Comparison of ENCODE assay signal across 8 cellular contexts in the genomic region with DNA sequence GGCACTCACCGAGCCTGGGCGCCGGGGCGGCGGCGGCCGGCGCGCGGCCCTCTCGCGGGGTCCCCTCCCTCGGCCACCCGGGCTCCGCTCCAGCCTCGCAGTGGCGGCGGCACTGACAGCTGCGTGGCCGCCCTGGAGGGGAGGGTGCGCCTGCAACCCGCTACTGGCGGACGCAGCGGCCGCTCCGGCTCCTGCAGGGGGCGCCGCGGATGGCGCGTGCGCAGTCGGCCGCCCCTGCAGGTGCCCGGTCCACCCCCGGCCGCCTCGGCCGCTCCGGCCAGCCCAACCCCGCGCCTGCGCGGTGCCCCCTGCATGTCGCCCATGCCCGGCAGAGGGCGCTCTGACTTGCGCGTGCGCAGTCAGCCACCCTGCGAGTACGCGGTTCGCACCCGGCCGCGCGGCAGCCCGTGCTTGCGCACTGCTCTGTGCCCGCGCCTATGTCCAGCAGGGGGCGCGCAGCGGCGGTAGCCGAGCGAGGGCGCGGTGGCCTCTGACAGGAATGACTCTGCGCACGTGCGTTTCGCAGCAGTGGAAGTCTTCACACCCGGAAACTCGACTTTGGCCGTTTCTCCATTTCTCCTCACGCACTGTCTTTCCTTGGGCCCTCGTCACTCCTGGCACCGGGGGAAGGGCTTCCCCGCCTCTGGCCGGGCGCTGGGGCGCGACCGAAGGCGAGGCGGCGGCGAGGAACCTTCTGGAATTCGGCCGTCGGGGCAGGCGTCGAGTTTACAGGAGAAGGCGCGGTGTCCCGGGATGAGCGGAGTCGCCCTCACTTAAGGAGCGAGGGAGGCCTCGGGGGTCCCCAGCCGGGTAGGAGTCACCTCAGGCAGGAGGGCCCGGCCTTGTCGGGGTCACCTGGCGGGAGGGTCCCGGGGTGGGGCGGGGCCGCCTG. TPM values are rescaled to one million over a fixed set of nuclear protein-coding genes. Genes with fewer than 3 reads are reported as not detected.
DNase-seq lines count a peak whose midpoint lies in the region; ATAC-seq and TF ChIP-seq lines count a peak whose summit lies in the region.

A gene (minus strand): TSS at position 165 of the 892 bp plus-strand sequence. CDS start 14,262 bp downstream, outside the sequence.

- peak in 1 of 2 donors; percentile 48 for TF ChIP-seq POLR2A in uterus (IDR thresholded peaks at IDR 0.05)

- intact Hi-C loops in uterus (cut with DNase I; ENCODE audit: low total_unique reads) = no loop called here

- H3K9me3 ChIP-seq in right atrium auricular region (no peaks in the 10 kb centered on the region), uterus (no peaks in the 10 kb centered on the region)

- H3K27ac ChIP-seq in angular gyrus (ENCODE audit: low read depth, low read length) (peak within 1 kb of the TSS; percentile 87), right atrium auricular region (peak within 1 kb of the TSS; percentile 24 to 62), uterus (peak within 1 kb of the TSS in 1 of 2 donors; percentile 65)

- DNase-seq in GM13977 (ENCODE audit: low spot score) (peak; percentile 100), NCI-H146 (lab: John Stamatoyannopoulos, UW) (peak; percentile 94), T-helper 1 cell (peak; percentile 83 to 96 (median 89)), right atrium auricular region (ENCODE audit: low spot score) (peak; percentile 91), pulmonary artery endothelial cell (ENCODE audit: low read depth, low spot score) (peak; percentile 64), uterus (peak; percentile 82 to 94)

- ATAC-seq in HG02870 (IDR thresholded peaks at IDR 0.05; ENCODE audit: unreplicated experiment) = peak; percentile 76

- TF ChIP-seq CTCF in GM13977 (IDR thresholded peaks at IDR 0.05; ENCODE audit: extremely low read depth, insufficient read depth, missing control alignments) = peak; percentile 98
- TF ChIP-seq CTCF in right atrium auricular region (IDR thresholded peaks at IDR 0.05) = peak; percentile 98 to 100
- TF ChIP-seq CTCF in uterus (IDR thresholded peaks at IDR 0.05) = peak; percentile 93 to 100 (median 98)

- no peaks in the 10 kb centered on the region for H3K36me3 ChIP-seq in right atrium auricular region
- H3K36me3 ChIP-seq in uterus = no peaks in the 10 kb centered on the region

- H3K4me1 ChIP-seq in right atrium auricular region (peaks cover 0 to 23% of the 10 kb centered on the region in 2 donors), uterus (no peaks in the 10 kb centered on the region)

- in situ Hi-C loops in GM13977 (cut with MboI; ENCODE audit: low pct_unique_long_range_greater_than_20kb, low sequenced_read_pairs, unreplicated experiment) = no loop called here

- H3K4me3 ChIP-seq in right atrium auricular region = peak within 1 kb of the TSS; percentile 74 to 78
- H3K4me3 ChIP-seq in uterus = peak within 1 kb of the TSS; percentile 36 to 65

- H3K27me3 ChIP-seq in right atrium auricular region (no peaks in the 10 kb centered on the region), uterus (no peaks in the 10 kb centered on the region)

RNA-seq across cellular contexts. Expression of the gene that starts here (rescaled TPM):
- 10 to 100 TPM in 1 of 2 donors, 1 to 10 TPM in 1; 7.5 to 10.1 TPM for total RNA-seq in right atrium auricular region
- total RNA-seq in pulmonary artery endothelial cell = 26.2 and 31.5 TPM in 2 replicates
- 10 to 100 TPM in 1 of 4 donors, 1 to 10 TPM in 3; 1.3 to 18.7 (median 4.7) TPM for total RNA-seq in uterus
